In the genomic region with DNA sequence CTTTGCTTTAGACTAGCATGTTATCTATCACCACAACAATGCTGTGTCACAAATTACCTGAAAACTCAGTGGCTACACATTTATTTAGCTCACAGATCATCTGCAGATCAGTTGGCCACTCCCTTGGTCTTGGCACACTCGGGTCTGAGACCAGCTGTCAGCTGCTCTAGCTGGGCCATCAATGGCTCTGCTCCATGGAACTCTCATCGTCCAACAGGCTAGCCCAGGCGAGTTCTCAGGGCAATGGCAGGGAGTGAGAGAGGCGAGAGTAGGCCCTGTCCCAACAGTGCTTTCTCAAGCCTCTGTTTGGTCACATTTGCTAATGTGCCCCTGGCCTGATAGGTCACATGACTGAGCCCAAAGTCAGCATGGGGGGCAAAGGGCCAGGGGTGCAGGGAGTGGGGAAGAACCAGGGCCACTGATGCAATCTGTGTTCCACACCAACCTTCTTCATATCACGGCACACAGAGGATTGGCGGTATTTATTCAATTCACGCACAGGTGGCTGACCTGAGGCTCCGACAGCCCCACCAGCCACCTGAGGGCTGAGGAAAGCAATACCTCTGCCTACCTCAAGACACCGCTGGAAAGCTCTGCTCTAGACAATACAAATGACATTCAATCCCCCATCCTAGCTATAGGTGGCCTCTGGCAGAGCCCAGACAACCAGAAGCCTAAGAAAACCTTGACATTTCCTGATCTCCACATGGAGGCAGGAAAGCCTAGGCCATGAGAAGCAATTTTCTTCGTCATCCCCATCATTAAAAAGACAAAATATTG, we compare ENCODE assay signal across 1 cellular context.
TF ChIP-seq lines count a peak whose summit lies in the region.

No MANE protein-coding gene starts in this region.

TF ChIP-seq in K562, 482 proteins besides CTCF, POLR2A, EP300 and RAD21:
- TF ChIP-seq OTX1 (CRISPR knock-in tag; IDR thresholded peaks at IDR 0.05) = no peak
- TF ChIP-seq, protein P1, sequence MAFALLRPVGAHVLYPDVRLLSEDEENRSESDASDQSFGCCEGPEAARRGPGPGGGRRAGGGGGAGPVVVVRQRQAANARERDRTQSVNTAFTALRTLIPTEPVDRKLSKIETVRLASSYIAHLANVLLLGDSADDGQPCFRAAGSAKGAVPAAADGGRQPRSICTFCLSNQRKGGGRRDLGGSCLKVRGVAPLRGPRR (CRISPR knock-in tag; IDR thresholded peaks at IDR 0.05) = no peak
- TF ChIP-seq, protein P2, sequence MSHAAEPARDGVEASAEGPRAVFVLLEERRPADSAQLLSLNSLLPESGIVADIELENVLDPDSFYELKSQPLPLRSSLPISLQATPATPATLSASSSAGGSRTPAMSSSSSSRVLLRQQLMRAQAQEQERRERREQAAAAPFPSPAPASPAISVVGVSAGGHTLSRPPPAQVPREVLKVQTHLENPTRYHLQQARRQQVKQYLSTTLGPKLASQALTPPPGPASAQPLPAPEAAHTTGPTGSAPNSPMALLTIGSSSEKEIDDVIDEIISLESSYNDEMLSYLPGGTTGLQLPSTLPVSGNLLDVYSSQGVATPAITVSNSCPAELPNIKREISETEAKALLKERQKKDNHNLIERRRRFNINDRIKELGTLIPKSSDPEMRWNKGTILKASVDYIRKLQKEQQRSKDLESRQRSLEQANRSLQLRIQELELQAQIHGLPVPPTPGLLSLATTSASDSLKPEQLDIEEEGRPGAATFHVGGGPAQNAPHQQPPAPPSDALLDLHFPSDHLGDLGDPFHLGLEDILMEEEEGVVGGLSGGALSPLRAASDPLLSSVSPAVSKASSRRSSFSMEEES (CRISPR knock-in tag; IDR thresholded peaks at IDR 0.05) = peak; percentile 51
